In the genomic region with DNA sequence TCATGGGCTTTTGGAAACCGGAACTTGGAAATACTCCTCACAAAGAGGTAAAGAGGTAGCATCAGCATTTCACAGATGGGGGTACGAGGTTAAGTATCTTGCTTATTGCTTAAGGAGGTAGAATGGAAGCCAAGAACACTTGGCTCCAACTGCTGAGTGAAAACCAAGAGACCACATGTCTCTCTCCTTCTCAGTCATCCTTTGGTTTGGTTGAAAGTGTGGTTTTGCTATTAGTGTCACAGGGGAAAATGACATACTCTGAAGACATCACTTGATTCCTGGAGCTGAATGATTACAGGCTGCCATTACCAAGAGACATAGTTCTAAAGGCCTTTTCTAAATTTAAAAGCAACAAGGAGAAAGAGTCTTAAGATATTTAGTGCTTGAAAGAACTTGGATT, we compare ENCODE assay signal across 11 cellular contexts. TPM values are rescaled to one million over a fixed set of nuclear protein-coding genes. Genes with fewer than 3 reads are reported as not detected.
A peak's percentile ranks its signal among the peaks of the same experiment; 100 is the strongest.
DNase-seq lines count a peak whose midpoint lies in the region; ATAC-seq and TF ChIP-seq lines count a peak whose summit lies in the region.
"Had no signal": no experiment of that assay in that cellular context is flagged by ENCODE, and none has a peak within 500 bp of the region (broad histone marks: within the 10 kb centered on the region; RNA-seq: fewer than 3 reads in every experiment).

No MANE protein-coding gene starts in this region.

- H3K27ac ChIP-seq in vagina (peak overlapping the region; percentile 31), WERI-Rb-1 (no peak overlapping the region)
- H3K27ac ChIP-seq: BLaER1, neutrophil had no signal

- H3K36me3 ChIP-seq in vagina: no peaks in the 10 kb centered on the region
- no peaks in the 10 kb centered on the region; the same call in 1 of the 2 replicates for H3K36me3 ChIP-seq in WERI-Rb-1
- H3K36me3 ChIP-seq: BLaER1, neutrophil had no signal

- no peak overlapping the region for H3K4me3 ChIP-seq in astrocyte of the cerebellum (ENCODE audit: low read depth, low read length)
- no peak overlapping the region for H3K4me3 ChIP-seq in vagina
- no peak overlapping the region for H3K4me3 ChIP-seq in WERI-Rb-1 (ENCODE audit: low read depth, low read length)
- H3K4me3 ChIP-seq: BLaER1 had no signal

- peak; percentile 88 for ATAC-seq in HG02938 (IDR thresholded peaks at IDR 0.05; ENCODE audit: unreplicated experiment)

- H3K4me1 ChIP-seq in vagina: no peaks in the 10 kb centered on the region

- TF ChIP-seq CTCF in astrocyte of the cerebellum (IDR thresholded peaks at IDR 0.05; ENCODE audit: low read depth, low read length, missing control alignments) (no peak), vagina (IDR thresholded peaks at IDR 0.05) (no peak), WERI-Rb-1 (IDR thresholded peaks at IDR 0.05; ENCODE audit: low read depth, low read length) (no peak)

- no peaks in the 10 kb centered on the region for H3K9me3 ChIP-seq in vagina
- no peaks in the 10 kb centered on the region for H3K9me3 ChIP-seq in WERI-Rb-1 (ENCODE audit: severe bottlenecking)
- H3K9me3 ChIP-seq: neutrophil had no signal

- H3K27me3 ChIP-seq in vagina: no peaks in the 10 kb centered on the region
- H3K27me3 ChIP-seq in WERI-Rb-1 (ENCODE audit: insufficient read depth, low read depth, severe bottlenecking): no peaks in the 10 kb centered on the region
- H3K27me3 ChIP-seq: BLaER1 had no signal

- TF ChIP-seq POLR2A in vagina (IDR thresholded peaks at IDR 0.05): no peak

- in situ Hi-C loops in astrocyte of the cerebellum (cut with HindIII; ENCODE audit: low sequenced_read_pairs): no loop called here
- in situ Hi-C loops in ACHN (cut with HindIII; ENCODE audit: low pct_ligation_motif_present, low pct_unique_long_range_greater_than_20kb, low sequenced_read_pairs): no loop called here

- intact Hi-C loops in vagina (cut with DNase I): no loop called here

- DNase-seq in stimulated activated CD4-positive, alpha-beta T cell treated with anti-CD3 and anti-CD28 coated beads, Interleukin-15, amount 100 ng/mL, for 24 hours: peak; percentile 15
- DNase-seq in stimulated activated CD4-positive, alpha-beta T cell treated with anti-CD3 and anti-CD28 coated beads, Interleukin-4, amount 100 ng/mL, for 24 hours: no peak
- DNase-seq in astrocyte of the cerebellum (ENCODE audit: low read depth): peak; percentile 80
- no peak for DNase-seq in vagina (ENCODE audit: extremely low spot score in 2 of 2)
- no peak for DNase-seq in ACHN
- no peak for DNase-seq in WERI-Rb-1
- DNase-seq in activated gamma-delta T cell (lab: John Stamatoyannopoulos, UW): no peak
- DNase-seq: NCI-H774 had no signal

RNA-seq across cellular contexts. Expression of a gene that starts 41.5 kb away (rescaled TPM):
- total RNA-seq in vagina: 102 TPM

Comparison
In these comparisons a context has a peak if more than half of its experiments do, and no peak if none do; other contexts are left out.
1. DNase-seq: peak in stimulated activated CD4-positive, alpha-beta T cell treated with anti-CD3 and anti-CD28 coated beads, Interleukin-15, amount 100 ng/mL, for 24 hours (single experiment) and astrocyte of the cerebellum (single experiment); none in stimulated activated CD4-positive, alpha-beta T cell treated with anti-CD3 and anti-CD28 coated beads, Interleukin-4, amount 100 ng/mL, for 24 hours (single experiment), vagina (0 of 2), ACHN (single experiment), WERI-Rb-1 (single experiment) and activated gamma-delta T cell (single experiment).